8 cellular contexts compared by ENCODE assay signal in the genomic region with DNA sequence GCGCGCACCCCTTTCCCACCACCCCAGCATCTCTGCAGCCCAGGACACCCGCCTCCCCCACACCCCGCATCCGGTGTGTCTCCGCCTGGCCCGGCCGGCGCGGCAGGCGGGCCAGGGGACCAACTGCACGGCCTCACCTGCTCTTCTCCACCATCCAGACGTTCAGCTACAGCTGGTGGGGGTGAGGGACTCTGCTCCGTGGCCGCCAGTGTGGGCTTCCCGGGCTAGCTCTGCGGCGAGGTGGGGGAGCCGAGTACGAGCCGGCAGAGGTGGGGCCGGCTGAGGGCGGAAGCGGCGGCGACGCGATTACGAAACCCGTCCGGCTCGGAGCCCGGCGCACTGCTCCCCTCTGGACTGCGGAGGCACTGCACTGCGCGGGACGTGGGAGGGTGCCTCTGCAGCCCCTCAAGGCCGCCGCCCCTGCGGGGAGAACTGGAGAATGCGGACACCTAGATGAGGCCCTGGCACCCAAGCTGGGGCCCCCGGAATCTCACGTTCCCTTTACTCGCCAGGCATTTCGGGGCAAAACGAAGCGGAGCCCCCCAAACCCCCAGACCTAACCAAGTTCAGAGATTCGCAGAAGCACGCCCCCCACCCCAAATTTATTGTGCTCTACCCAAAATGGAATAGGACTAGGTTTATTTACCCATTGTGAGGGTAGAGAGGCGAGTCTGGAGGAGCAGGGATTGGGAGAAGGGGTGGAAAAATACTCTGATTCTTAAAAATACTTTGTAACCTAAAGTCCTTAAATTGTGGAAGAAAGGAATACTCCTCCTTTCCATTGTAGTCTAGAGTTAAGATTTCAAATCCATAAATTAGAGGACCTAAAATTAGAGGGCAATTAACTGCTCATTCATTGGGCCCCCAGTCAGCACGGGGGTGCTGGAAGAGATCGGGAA. TPM values are rescaled to one million over a fixed set of nuclear protein-coding genes. Genes with fewer than 3 reads are reported as not detected.
DNase-seq lines count a peak whose midpoint lies in the region; ATAC-seq and TF ChIP-seq lines count a peak whose summit lies in the region.

Gene CDC42SE1, minus strand, starts transcription at position 281 of the 899 bp plus-strand sequence. CDS start 3,892 bp downstream, outside the sequence.

- peaks cover 50% of the 10 kb centered on the region for H3K36me3 ChIP-seq in NT2/D1 (ENCODE audit: insufficient read depth, insufficient read length, low read length)

- H3K9me3 Mint-ChIP-seq in activated CD8-positive, alpha-beta memory T cell treated with anti-CD3 and anti-CD28 coated beads, Interleukin-2, amount 10 ng/mL, durations not matched to agents 7 days and 5 days (ENCODE audit: low read depth) = no peaks in the 10 kb centered on the region
- H3K9me3 Mint-ChIP-seq in endothelial cell (ENCODE audit: unreplicated experiment) = no peaks in the 10 kb centered on the region

- H3K4me1 ChIP-seq in NT2/D1 (ENCODE audit: insufficient read depth, insufficient read length) = peaks cover 22% of the 10 kb centered on the region

- peak within 1 kb of the TSS; percentile 96 for H3K27ac Mint-ChIP-seq in activated CD8-positive, alpha-beta memory T cell treated with anti-CD3 and anti-CD28 coated beads, Interleukin-2, amount 10 ng/mL, durations not matched to agents 7 days and 5 days
- H3K27ac Mint-ChIP-seq in endothelial cell (ENCODE audit: unreplicated experiment) = peak within 1 kb of the TSS; percentile 97

- no peaks in the 10 kb centered on the region for H3K27me3 Mint-ChIP-seq in activated CD8-positive, alpha-beta memory T cell treated with anti-CD3 and anti-CD28 coated beads, Interleukin-2, amount 10 ng/mL, durations not matched to agents 7 days and 5 days
- H3K27me3 Mint-ChIP-seq in endothelial cell (ENCODE audit: unreplicated experiment) = peaks cover 10% of the 10 kb centered on the region

- peak; percentile 86 for ATAC-seq in GM19455 (IDR thresholded peaks at IDR 0.05; ENCODE audit: unreplicated experiment)
- ATAC-seq in activated CD8-positive, alpha-beta memory T cell treated with anti-CD3 and anti-CD28 coated beads, Interleukin-2, amount 10 ng/mL, durations not matched to agents 7 days and 5 days = peak; percentile 80

- H3K4me1 Mint-ChIP-seq in activated CD8-positive, alpha-beta memory T cell treated with anti-CD3 and anti-CD28 coated beads, Interleukin-2, amount 10 ng/mL, durations not matched to agents 7 days and 5 days = peaks cover 51% of the 10 kb centered on the region
- H3K4me1 Mint-ChIP-seq in endothelial cell (ENCODE audit: unreplicated experiment) = peaks cover 62% of the 10 kb centered on the region

- peak; percentile 66 for TF ChIP-seq CTCF in endothelial cell (IDR thresholded peaks at IDR 0.05; ENCODE audit: unreplicated experiment)

- CTCF ChIA-PET in activated CD8-positive, alpha-beta memory T cell treated with anti-CD3 and anti-CD28 coated beads, Interleukin-2, amount 10 ng/mL, durations not matched to agents 7 days and 5 days (lab: Charles Lee) = interaction anchor here (0.6 to 8.3 kb wide), 16 partner anchors 8 to 129 kb away, joined by 3 to 71 read pairs (median 4); partner anchors contain the start of genes C1orf56, GABPB2, MINDY1 and TNFAIP8L2

- DNase-seq in CMK (ENCODE audit: low read depth) (peak; percentile 87), HPDE6-E6E7 (ENCODE audit: extremely low spot score) (peak; percentile 75), NT2/D1 (ENCODE audit: low read depth, low spot score) (peak; percentile 84), endothelial cell (ENCODE audit: low spot score) (peak; percentile 88), midbrain (lab: John Stamatoyannopoulos, UW) (peak; percentile 85)
- DNase-seq in activated CD8-positive, alpha-beta memory T cell treated with anti-CD3 and anti-CD28 coated beads, Interleukin-2, amount 10 ng/mL, durations not matched to agents 7 days and 5 days = peak; percentile 92
- peak; percentile 79 to 80 for DNase-seq in stimulated activated CD8-positive, alpha-beta memory T cell treated with anti-CD3 and anti-CD28 coated beads, Interleukin-2, amount 100 ng/mL, for 48 hours (ENCODE audit: low read depth in 2 of 2)

- H3K4me3 Mint-ChIP-seq in activated CD8-positive, alpha-beta memory T cell treated with anti-CD3 and anti-CD28 coated beads, Interleukin-2, amount 10 ng/mL, durations not matched to agents 7 days and 5 days = peak within 1 kb of the TSS; percentile 91
- peak within 1 kb of the TSS; percentile 98 for H3K4me3 Mint-ChIP-seq in endothelial cell (ENCODE audit: unreplicated experiment)

- no peaks in the 10 kb centered on the region for H3K27me3 ChIP-seq in NT2/D1 (ENCODE audit: insufficient read depth, insufficient read length)

- peak within 1 kb of the TSS; percentile 90 for H3K4me3 ChIP-seq in NT2/D1 (ENCODE audit: insufficient read length, low read depth)

- H3K36me3 Mint-ChIP-seq in activated CD8-positive, alpha-beta memory T cell treated with anti-CD3 and anti-CD28 coated beads, Interleukin-2, amount 10 ng/mL, durations not matched to agents 7 days and 5 days = peaks cover 41% of the 10 kb centered on the region
- H3K36me3 Mint-ChIP-seq in endothelial cell (ENCODE audit: low read depth, unreplicated experiment) = peaks cover 33% of the 10 kb centered on the region

- peak within 1 kb of the TSS; percentile 98 for H3K9ac ChIP-seq in NT2/D1 (ENCODE audit: insufficient read length, low read depth)

- no peaks in the 10 kb centered on the region for H3K9me3 ChIP-seq in NT2/D1 (ENCODE audit: insufficient read depth, low read length)

RNA-seq across cellular contexts. Expression of gene CDC42SE1, which starts in this region (rescaled TPM):
- total RNA-seq in activated CD8-positive, alpha-beta memory T cell treated with anti-CD3 and anti-CD28 coated beads, Interleukin-2, amount 10 ng/mL, durations not matched to agents 7 days and 5 days = 100 to 1,000 TPM; 214 to 235 TPM
- total RNA-seq in endothelial cell (ENCODE audit: unreplicated experiment) = 180 TPM

Comparison
In these comparisons a context has a peak if more than half of its experiments do, and no peak if none do; other contexts are left out.
1. Peak in every context shown above with its lines: DNase-seq, ATAC-seq and H3K4me3 ChIP-seq.